In the genomic region with DNA sequence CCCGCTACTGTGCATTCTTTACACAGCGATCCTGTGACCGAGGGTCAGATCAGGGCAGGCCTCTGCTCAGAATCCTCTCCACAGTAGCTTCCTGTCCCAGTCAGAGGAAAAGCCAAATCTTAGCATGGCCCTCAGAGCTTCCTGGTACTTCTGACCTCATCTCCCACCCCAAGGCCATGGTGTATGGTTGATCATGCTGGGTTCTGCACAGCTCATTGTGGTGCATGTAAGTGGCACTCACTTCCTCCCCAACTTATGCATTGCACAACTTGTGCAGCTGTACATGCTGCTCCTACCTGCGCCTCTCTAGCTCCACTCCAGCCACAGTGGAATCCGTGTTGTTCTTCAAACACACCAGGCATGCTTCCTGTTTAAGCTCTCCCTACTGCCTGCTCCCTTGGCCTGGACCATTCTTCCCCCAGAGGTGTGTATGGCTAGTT, we compare ENCODE assay signal across 12 cellular contexts. TPM values are rescaled to one million over a fixed set of nuclear protein-coding genes. Genes with fewer than 3 reads are reported as not detected.
DNase-seq lines count a peak whose midpoint lies in the region; ATAC-seq and TF ChIP-seq lines count a peak whose summit lies in the region.
"Had no signal": no experiment of that assay in that cellular context is flagged by ENCODE, and none has a peak within 500 bp of the region (broad histone marks: within the 10 kb centered on the region; RNA-seq: fewer than 3 reads in every experiment).

No MANE protein-coding gene starts in this region.

- H3K4me1 Mint-ChIP-seq in activated T-cell treated with anti-CD3 and anti-CD28 coated beads, Interleukin-2, amount 50 U/mL, for 4 hours (ENCODE audit: low read depth) = peaks cover 93% of the 10 kb centered on the region
- peaks cover 45 to 87% of the 10 kb centered on the region in 2 donors for H3K4me1 Mint-ChIP-seq in stimulated activated naive B cell treated with anti-CD40 and anti-IgM and Interleukin-4, amounts not matched to agents 10 μg/mL and 1 μg/mL and 100 μg/mL, for 72 hours

- no peak for DNase-seq in activated T-cell treated with anti-CD3 and anti-CD28 coated beads, Interleukin-2, amount 50 U/mL, for 4 hours
- no peak for DNase-seq in activated T-cell treated with anti-CD3 and anti-CD28 coated beads for 4 hours
- DNase-seq in RWPE1 (ENCODE audit: low spot score) = no peak
- no peak for DNase-seq in foreskin keratinocyte
- DNase-seq in stimulated activated naive B cell treated with anti-CD40 and anti-IgM and Interleukin-4, amounts not matched to agents 10 μg/mL and 1 μg/mL and 100 μg/mL, for 72 hours = no peak
- no peak for DNase-seq in retina
- DNase-seq: erythroblast, kidney glomerular epithelial cell, MM.1S had no signal

- H3K4me3 Mint-ChIP-seq in activated T-cell treated with anti-CD3 and anti-CD28 coated beads, Interleukin-2, amount 50 U/mL, for 4 hours = no peak overlapping the region
- H3K4me3 Mint-ChIP-seq in stimulated activated naive B cell treated with anti-CD40 and anti-IgM and Interleukin-4, amounts not matched to agents 10 μg/mL and 1 μg/mL and 100 μg/mL, for 72 hours = no peak overlapping the region

- peak; percentile 53 to 66 for ATAC-seq in activated T-cell treated with anti-CD3 and anti-CD28 coated beads, Interleukin-2, amount 50 U/mL, for 4 hours
- ATAC-seq in foreskin keratinocyte = peak; percentile 29
- peak; percentile 29 to 45 for ATAC-seq in stimulated activated naive B cell treated with anti-CD40 and anti-IgM and Interleukin-4, amounts not matched to agents 10 μg/mL and 1 μg/mL and 100 μg/mL, for 72 hours (replicated peaks)
- ATAC-seq in GM21390 (IDR thresholded peaks at IDR 0.05; ENCODE audit: unreplicated experiment) = no peak
- ATAC-seq in HG03571 (IDR thresholded peaks at IDR 0.05; ENCODE audit: unreplicated experiment) = no peak

- TF ChIP-seq CTCF in RWPE1 (conservative IDR thresholded peaks at IDR 0.05; ENCODE audit: low read depth) (no peak), foreskin keratinocyte (conservative IDR thresholded peaks at IDR 0.05) (no peak)

- POLR2A ChIA-PET in RWPE1 (lab: Yijun Ruan, JAX; ENCODE audit: low non-redundant PET) = no interaction called here

- H3K27ac Mint-ChIP-seq in stimulated activated naive B cell treated with anti-CD40 and anti-IgM and Interleukin-4, amounts not matched to agents 10 μg/mL and 1 μg/mL and 100 μg/mL, for 72 hours = no peak overlapping the region

- CTCF ChIA-PET in RWPE1 (lab: Yijun Ruan, JAX) = no interaction called here

- H3K27me3 ChIP-seq in foreskin keratinocyte = no peaks in the 10 kb centered on the region

- H3K36me3 Mint-ChIP-seq in activated T-cell treated with anti-CD3 and anti-CD28 coated beads, Interleukin-2, amount 50 U/mL, for 4 hours (ENCODE audit: insufficient read depth) = peaks cover 4% of the 10 kb centered on the region
- peaks cover 10 to 12% of the 10 kb centered on the region in 2 donors for H3K36me3 Mint-ChIP-seq in stimulated activated naive B cell treated with anti-CD40 and anti-IgM and Interleukin-4, amounts not matched to agents 10 μg/mL and 1 μg/mL and 100 μg/mL, for 72 hours

- H3K27ac ChIP-seq in RWPE1 = peak overlapping the region; percentile 6; the same call in 1 of the 2 replicates
- no peak overlapping the region for H3K27ac ChIP-seq in foreskin keratinocyte
- H3K27ac ChIP-seq: skin epidermis had no signal

- no peaks in the 10 kb centered on the region for H3K9me3 Mint-ChIP-seq in activated T-cell treated with anti-CD3 and anti-CD28 coated beads, Interleukin-2, amount 50 U/mL, for 4 hours
- H3K9me3 Mint-ChIP-seq in stimulated activated naive B cell treated with anti-CD40 and anti-IgM and Interleukin-4, amounts not matched to agents 10 μg/mL and 1 μg/mL and 100 μg/mL, for 72 hours = no peaks in the 10 kb centered on the region

- H3K27me3 Mint-ChIP-seq in activated T-cell treated with anti-CD3 and anti-CD28 coated beads, Interleukin-2, amount 50 U/mL, for 4 hours (ENCODE audit: low read depth) = no peaks in the 10 kb centered on the region
- H3K27me3 Mint-ChIP-seq in stimulated activated naive B cell treated with anti-CD40 and anti-IgM and Interleukin-4, amounts not matched to agents 10 μg/mL and 1 μg/mL and 100 μg/mL, for 72 hours = no peaks in the 10 kb centered on the region

- no peaks in the 10 kb centered on the region for H3K4me1 ChIP-seq in foreskin keratinocyte

RNA-seq across cellular contexts. Expression of a gene that starts 20.3 kb away (rescaled TPM):
- 10 to 100 TPM in 2 of 3 donors, 1 to 10 TPM in 1; 8.8 to 15.5 (median 14.0) TPM for total RNA-seq in activated T-cell treated with anti-CD3 and anti-CD28 coated beads, Interleukin-2, amount 50 U/mL, for 4 hours
- total RNA-seq in foreskin keratinocyte = 17.6 and 28.7 TPM in 2 replicates
- polyA plus RNA-seq in foreskin keratinocyte = 12.1 and 16.6 TPM in 2 replicates

Comparison
In these comparisons a context has a peak if more than half of its experiments do, and no peak if none do; other contexts are left out.
1. ATAC-seq: peak in activated T-cell treated with anti-CD3 and anti-CD28 coated beads, Interleukin-2, amount 50 U/mL, for 4 hours (2 of 2), foreskin keratinocyte (single experiment) and stimulated activated naive B cell treated with anti-CD40 and anti-IgM and Interleukin-4, amounts not matched to agents 10 μg/mL and 1 μg/mL and 100 μg/mL, for 72 hours (2 of 2); none in GM21390 (single experiment) and HG03571 (single experiment).